Comparison of ENCODE assay signal across 8 cellular contexts in the genomic region with DNA sequence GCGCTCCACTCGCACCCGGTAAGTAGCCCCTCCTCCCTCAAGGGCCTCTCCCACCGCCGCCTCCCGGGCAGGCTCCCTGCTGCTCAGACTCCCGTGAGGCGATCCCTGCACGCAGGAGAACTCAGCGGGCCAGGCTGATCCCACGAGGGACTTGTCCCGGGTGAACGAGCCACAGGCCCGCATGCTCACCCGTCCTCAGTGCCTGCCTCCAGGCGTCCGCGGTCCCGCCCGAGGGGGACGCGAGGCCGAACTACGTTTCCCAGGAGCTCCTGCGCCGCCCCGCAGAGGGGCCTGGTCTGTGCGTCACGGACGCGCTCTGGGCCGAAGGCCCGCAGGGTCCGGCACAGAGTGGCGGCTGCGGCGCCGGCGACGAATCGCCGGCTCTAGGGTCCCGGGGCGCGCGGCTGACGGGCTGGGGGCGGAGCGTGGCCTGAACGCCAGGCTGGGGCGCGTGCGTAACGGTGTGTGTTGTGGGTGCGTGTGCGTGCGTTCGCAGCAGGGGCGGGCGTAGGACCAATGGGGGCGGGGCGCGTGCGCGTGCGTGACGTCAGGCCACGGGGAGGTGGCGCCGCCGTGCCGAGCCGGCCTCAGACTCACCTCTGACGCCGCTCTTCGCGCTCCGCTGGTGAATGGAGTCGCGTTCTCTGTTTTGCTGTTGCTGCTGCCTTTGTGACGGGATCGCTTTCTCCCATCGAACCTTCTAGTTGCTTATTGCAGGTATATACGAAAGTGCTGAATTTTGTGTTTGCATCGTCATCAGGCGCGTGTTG. TPM values are rescaled to one million over a fixed set of nuclear protein-coding genes. Genes with fewer than 3 reads are reported as not detected.
DNase-seq lines count a peak whose midpoint lies in the region; ATAC-seq and TF ChIP-seq lines count a peak whose summit lies in the region.

Gene ZNF10, plus strand, starts transcription at position 590 of the 770 bp plus-strand sequence. CDS start 13,866 bp downstream, outside the sequence.
Gene ZNF891, minus strand, starts transcription at position 237 of the 770 bp plus-strand sequence. CDS start 8,356 bp downstream, outside the sequence.

- H3K27me3 Mint-ChIP-seq in IgD-negative memory B cell, result no peaks in the 10 kb centered on the region
- no peaks in the 10 kb centered on the region for H3K27me3 Mint-ChIP-seq in activated T-cell treated with anti-CD3 and anti-CD28 coated beads, Interleukin-2, amount 50 U/mL, for 72 hours (ENCODE audit: low read depth)

- H3K36me3 ChIP-seq in PC-9 (ENCODE audit: low read depth) (peaks cover 26% of the 10 kb centered on the region), esophagus squamous epithelium (peaks cover 0 to 65% (median 4%) of the 10 kb centered on the region in 3 donors)

- peak within 1 kb of the TSS; percentile 97 to 100 (median 99) for H3K27ac Mint-ChIP-seq in IgD-negative memory B cell
- H3K27ac Mint-ChIP-seq in activated T-cell treated with anti-CD3 and anti-CD28 coated beads, Interleukin-2, amount 50 U/mL, for 72 hours, result peak within 1 kb of the TSS; percentile 98

- peak within 1 kb of the TSS; percentile 80 for H3K27ac ChIP-seq in PC-9
- H3K27ac ChIP-seq in esophagus squamous epithelium, result peak within 1 kb of the TSS; percentile 91 to 99 (median 96)

- H3K4me3 ChIP-seq in PC-9 (peak within 1 kb of the TSS; percentile 98), esophagus squamous epithelium (peak within 1 kb of the TSS; percentile 70 to 93 (median 84))

- peaks cover 12% of the 10 kb centered on the region for H3F3A ChIP-seq in PC-9 (ENCODE audit: insufficient read depth, low read depth)

- peak within 1 kb of the TSS; percentile 100 for H2AFZ ChIP-seq in PC-9

- no peaks in the 10 kb centered on the region for H3K9me2 ChIP-seq in PC-9 (ENCODE audit: insufficient read depth)

- H3K4me1 ChIP-seq in PC-9 (replicated peaks; ENCODE audit: insufficient read depth) (peaks cover 9% of the 10 kb centered on the region; the same call in 1 of the 2 replicates), esophagus squamous epithelium (peaks cover 0 to 18% (median 0%) of the 10 kb centered on the region in 3 donors)

- peaks cover 28% of the 10 kb centered on the region for H3K36me3 Mint-ChIP-seq in IgD-negative memory B cell
- peaks cover 38 to 68% of the 10 kb centered on the region in 2 donors for H3K36me3 Mint-ChIP-seq in activated T-cell treated with anti-CD3 and anti-CD28 coated beads, Interleukin-2, amount 50 U/mL, for 72 hours (ENCODE audit: insufficient read depth in 2 of 2)

- H3K27me3 ChIP-seq in PC-9 (ENCODE audit: insufficient read depth, low read depth) (no peaks in the 10 kb centered on the region), esophagus squamous epithelium (no peaks in the 10 kb centered on the region)

- POLR2A ChIA-PET in PC-9 (lab: Charles Lee; ENCODE audit: unreplicated experiment), result no interaction called here

- peak within 1 kb of the TSS; percentile 92 for H3K4me2 ChIP-seq in PC-9

- ATAC-seq in GM21529 (IDR thresholded peaks at IDR 0.05; ENCODE audit: unreplicated experiment), result peak; percentile 92
- peak; percentile 94 for ATAC-seq in activated T-cell treated with anti-CD3 and anti-CD28 coated beads, Interleukin-2, amount 50 U/mL, for 72 hours (replicated peaks in 1 of 2)

- WGBS in esophagus squamous epithelium, 2 donors, result 0% methylated on average over 10 of the region's 87 CpGs

- H3K9me3 ChIP-seq in PC-9 (ENCODE audit: insufficient read depth, low read depth) (peaks cover 39% of the 10 kb centered on the region), esophagus squamous epithelium (peaks cover 8 to 64% (median 58%) of the 10 kb centered on the region in 3 donors)

- DNase-seq in DMS153 (lab: John Stamatoyannopoulos, UW) (peak; percentile 90), PC-9 (peak; percentile 79 to 96), esophagus squamous epithelium (lab: John Stamatoyannopoulos, UW) (peak; percentile 86), myocyte (ENCODE audit: low read depth) (peak; percentile 96)
- DNase-seq in activated T-cell treated with anti-CD3 and anti-CD28 coated beads, Interleukin-2, amount 50 U/mL, for 72 hours, result peak; percentile 99
- peak; percentile 91 to 94 for DNase-seq in stimulated activated CD8-positive, alpha-beta memory T cell treated with anti-CD3 and anti-CD28 coated beads, Interleukin-7, amount 100 ng/mL, for 4 hours (ENCODE audit: low read depth in 2 of 2)

- TF ChIP-seq CTCF in PC-9 (conservative IDR thresholded peaks at IDR 0.05), result no peak
- no peak for TF ChIP-seq CTCF in esophagus squamous epithelium (IDR thresholded peaks at IDR 0.05)

- 0 out of 2 replicates have a peak, but pooled peaks cover 3% of the 10 kb centered on the region for H3K79me2 ChIP-seq in PC-9 (ENCODE audit: low read depth)

- CTCF ChIA-PET in PC-9 (lab: Charles Lee), result interaction anchor here (0.6 kb wide), 1 partner anchor 109 kb away, joined by 5 read pairs; no protein-coding TSS in a partner anchor

- peak within 1 kb of the TSS; percentile 92 to 98 (median 96) for H3K4me3 Mint-ChIP-seq in IgD-negative memory B cell
- peak within 1 kb of the TSS; percentile 96 to 100 for H3K4me3 Mint-ChIP-seq in activated T-cell treated with anti-CD3 and anti-CD28 coated beads, Interleukin-2, amount 50 U/mL, for 72 hours

- intact Hi-C loops in PC-9 (cut with micrococcal nuclease; ENCODE audit: unreplicated experiment) (loop anchor here (1.0 to 2.0 kb wide), 2 partner anchors 50 to 51 kb away; partner anchors contain the start of genes ZNF140 and ZNF268), esophagus squamous epithelium (cut with DNase I) (no loop called here)

- no TSS peak for BruUV-seq in PC-9 (replicated peaks; lab: Mats Ljungman, UMichigan)

- peak in 3 of 4 donors; percentile 35 to 81 (median 69) for TF ChIP-seq POLR2A in esophagus squamous epithelium (IDR thresholded peaks at IDR 0.05)

- H3K9me3 Mint-ChIP-seq in IgD-negative memory B cell, result peaks cover 13 to 38% (median 34%) of the 10 kb centered on the region in 3 donors
- peaks cover 18 to 21% of the 10 kb centered on the region in 2 donors for H3K9me3 Mint-ChIP-seq in activated T-cell treated with anti-CD3 and anti-CD28 coated beads, Interleukin-2, amount 50 U/mL, for 72 hours

- H3K4me1 Mint-ChIP-seq in IgD-negative memory B cell, result peaks cover 15 to 20% (median 15%) of the 10 kb centered on the region in 3 donors
- peaks cover 17% of the 10 kb centered on the region for H3K4me1 Mint-ChIP-seq in activated T-cell treated with anti-CD3 and anti-CD28 coated beads, Interleukin-2, amount 50 U/mL, for 72 hours (ENCODE audit: low read depth)

- no peaks in the 10 kb centered on the region for H4K20me1 ChIP-seq in PC-9 (ENCODE audit: insufficient read depth)

RNA-seq across cellular contexts. Expression of gene ZNF10, which starts in this region (rescaled TPM):
- 11.0 TPM for polyA plus RNA-seq in IgD-negative memory B cell
- total RNA-seq in PC-9 (2021), result 7.3 and 9.5 TPM in 2 replicates
- 10 to 100 TPM in 1 of 2 donors, 1 to 10 TPM in 1; 9.3 to 14.2 TPM for total RNA-seq in activated T-cell treated with anti-CD3 and anti-CD28 coated beads, Interleukin-2, amount 50 U/mL, for 72 hours
- total RNA-seq in esophagus squamous epithelium, result 1 to 10 TPM; 2.2 to 5.9 (median 4.1) TPM
- total RNA-seq in myocyte, result 5.6 and 9.3 TPM in 2 replicates
- 3.9 TPM for polyA plus RNA-seq in myocyte (2012)

RNA-seq across cellular contexts. Expression of gene ZNF891, which starts in this region (rescaled TPM):
- polyA plus RNA-seq in IgD-negative memory B cell, result 0.63 TPM
- total RNA-seq in PC-9 (2021) (2.4 and 3.2 TPM in 2 replicates), esophagus squamous epithelium (1 to 10 TPM in 3 of 4 donors, under 1 TPM in 1; 0.53 to 3.2 (median 1.2) TPM), myocyte (1.0 and 1.2 TPM in 2 replicates)
- total RNA-seq in activated T-cell treated with anti-CD3 and anti-CD28 coated beads, Interleukin-2, amount 50 U/mL, for 72 hours, result 1 to 10 TPM; 1.8 to 2.2 TPM
- 0.48 TPM for polyA plus RNA-seq in myocyte (2012)

Comparison
In these comparisons a context has a peak if more than half of its experiments do, and no peak if none do; other contexts are left out.
1. Peak in every context shown above with its lines: DNase-seq, ATAC-seq, H3K4me3 ChIP-seq and H3K27ac ChIP-seq.